20 cellular contexts compared by ENCODE assay signal in the genomic region with DNA sequence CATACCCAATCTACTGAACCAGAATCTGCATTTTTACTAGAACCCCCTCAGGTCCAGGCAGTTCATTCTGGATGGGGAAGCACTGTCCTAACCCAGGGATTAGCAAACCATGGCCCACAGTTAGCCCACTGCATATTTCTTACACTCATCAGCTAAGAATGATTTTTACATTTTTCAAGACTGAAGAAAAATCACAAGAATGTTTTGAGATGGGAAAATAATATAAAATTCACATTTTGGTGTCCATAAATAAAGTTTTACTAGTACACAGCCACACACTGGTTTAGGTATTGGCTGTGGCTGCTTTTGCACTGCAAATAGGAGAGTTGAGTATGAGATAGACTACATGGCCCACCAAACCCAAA. TPM values are rescaled to one million over a fixed set of nuclear protein-coding genes. Genes with fewer than 3 reads are reported as not detected.
A peak's percentile ranks its signal among the peaks of the same experiment; 100 is the strongest.
DNase-seq lines count a peak whose midpoint lies in the region; ATAC-seq, FAIRE-seq and TF ChIP-seq lines count a peak whose summit lies in the region.
"Had no signal": no experiment of that assay in that cellular context is flagged by ENCODE, and none has a peak within 500 bp of the region (broad histone marks: within the 10 kb centered on the region; RNA-seq: fewer than 3 reads in every experiment).

No MANE protein-coding gene starts in this region.

- H3K9ac ChIP-seq in HepG2 (ENCODE audit: insufficient read depth, low read depth, low read length): peak overlapping the region; percentile 69

- no peak for TF ChIP-seq EP300 in HepG2 (IDR thresholded peaks at IDR 0.05; ENCODE audit: low read depth in 2 of 2, low read length in 2 of 2)
- no peak for TF ChIP-seq EP300 in HepG2 (CRISPR knock-in tag; IDR thresholded peaks at IDR 0.05; ENCODE audit: borderline replicate concordance)

- peaks cover 33% of the 10 kb centered on the region for H3K79me2 ChIP-seq in HepG2 (ENCODE audit: insufficient read depth, low read length)

- no peak for FAIRE-seq in HepG2 (lab: Jason Lieb, UNC)
- no peak for FAIRE-seq in small intestine (lab: Jason Lieb, UNC)

- CTCF ChIA-PET in HepG2 (lab: Yijun Ruan, JAX; ENCODE audit: low intra/inter-chr PET ratio, low total read pairs): interaction anchor here (3.6 kb wide), 1 partner anchor 83 kb away, joined by 31 read pairs; no protein-coding TSS in a partner anchor

- intact Hi-C loops in HepG2 (cut with micrococcal nuclease; ENCODE audit: unreplicated experiment): loop anchor here (1.0 to 2.0 kb wide), 3 partner anchors 27 to 84 kb away; no protein-coding TSS in a partner anchor

- peak overlapping the region; percentile 89 for H3K27ac ChIP-seq in HepG2 (ENCODE audit: extremely low read length, insufficient read depth, low read length)
- H3K27ac ChIP-seq in small intestine (ENCODE audit: low read depth in 1 of 2, low read length in 1 of 2): peak overlapping the region; percentile 53 to 96

- POLR2A ChIA-PET in HepG2 (lab: Yijun Ruan, JAX): interaction anchor here (0.8 to 6.0 kb wide), 11 partner anchors 9 to 96 kb away, joined by 3 to 115 read pairs (median 4); no protein-coding TSS in a partner anchor

- TF ChIP-seq CTCF in cardiac fibroblast (IDR thresholded peaks at IDR 0.05; ENCODE audit: low read depth, low read length) (no peak), HepG2 (CRISPR knock-in tag; IDR thresholded peaks at IDR 0.05) (no peak)

- peak; percentile 14 for ATAC-seq in HepG2
- no peak for ATAC-seq in HG02870 (IDR thresholded peaks at IDR 0.05; ENCODE audit: unreplicated experiment)
- ATAC-seq: activated CD8-positive, alpha-beta T cell treated with anti-CD3 and anti-CD28 coated beads for 36 hours; esophagus mucosa; natural killer cell; PC-3; stimulated activated memory B cell treated with anti-CD40 and anti-IgM and Interleukin-4, amounts not matched to agents 10 μg/mL and 1 μg/mL and 100 μg/mL, for 72 hours had no signal

- H3K27me3 ChIP-seq in HepG2 (ENCODE audit: control insufficient read depth in 1 of 2, insufficient read depth in 2 of 2, low read length in 2 of 2) (no peaks in the 10 kb centered on the region), small intestine (ENCODE audit: control insufficient read depth in 2 of 2, insufficient read depth in 2 of 2, low read length in 2 of 2) (no peaks in the 10 kb centered on the region)
- H3K27me3 ChIP-seq: upper lobe of left lung had no signal

- no peak; a peak in 1 of 4 replicates for TF ChIP-seq POLR2A in HepG2 (IDR thresholded peaks at IDR 0.05; ENCODE audit: insufficient read depth in 1 of 2, low read depth in 2 of 2, low read length in 2 of 2)

- TF ChIP-seq RAD21 in HepG2 (CRISPR knock-in tag; IDR thresholded peaks at IDR 0.05): no peak

- BruUV-seq in HepG2 (replicated peaks; lab: Mats Ljungman, UMichigan): no TSS peak

- H4K20me1 ChIP-seq in HepG2 (ENCODE audit: insufficient read depth, low read length): no peaks in the 10 kb centered on the region

- H3K4me1 ChIP-seq in HepG2 (ENCODE audit: insufficient read depth, low read length): peaks cover 75% of the 10 kb centered on the region
- H3K4me1 ChIP-seq in small intestine (ENCODE audit: control insufficient read depth in 2 of 2, insufficient read depth in 1 of 2, low read depth in 1 of 2, low read length in 1 of 2): peaks cover 11 to 12% of the 10 kb centered on the region in 2 donors

- H2AFZ ChIP-seq in HepG2 (ENCODE audit: low read length): no peak overlapping the region

- peak overlapping the region; percentile 92 for H3K4me2 ChIP-seq in HepG2 (ENCODE audit: low read depth, low read length)

- H3K9me3 ChIP-seq in HepG2 (ENCODE audit: low read length) (no peaks in the 10 kb centered on the region), small intestine (ENCODE audit: control insufficient read depth, low read depth) (no peaks in the 10 kb centered on the region)
- H3K9me3 ChIP-seq: upper lobe of left lung had no signal

- in situ Hi-C loops in HepG2 (cut with HindIII; ENCODE audit: extremely low pct_ligation_motif_present, low pct_unique_long_range_greater_than_20kb): loop anchor here (5.0 kb wide), 2 partner anchors 39 to 79 kb away; no protein-coding TSS in a partner anchor
- in situ Hi-C loops in G401 (cut with HindIII; ENCODE audit: low sequenced_read_pairs): no loop called here

- DNase-seq in EL (peak; percentile 60), cardiac fibroblast (ENCODE audit: low read depth in 2 of 2) (peak; percentile 31), HepG2 (ENCODE audit: low spot score) (no peak), small intestine (no peak), NCI-H510A (lab: John Stamatoyannopoulos, UW) (no peak), G401 (ENCODE audit: low spot score) (no peak)
- no peak for DNase-seq in central memory CD4-positive, alpha-beta T cell
- DNase-seq: activated CD8-positive, alpha-beta T cell treated with anti-CD3 and anti-CD28 coated beads for 36 hours; activated naive CD4-positive, alpha-beta T cell treated with anti-CD3 and anti-CD28 coated beads, Interleukin-2, amount 10 ng/mL, durations not matched to agents 7 days and 5 days; activated T-cell treated with anti-CD3 and anti-CD28 coated beads, Interleukin-2, amount 50 U/mL, for 24 hours; COR-L47; natural killer cell; NCI-H1436; NCI-H748 treated with DMSO at 0.1 percent for 48 hours; PC-3; stimulated activated CD4-positive, alpha-beta T cell treated with anti-CD3 and anti-CD28 coated beads, Interleukin-15, amount 100 ng/mL, for 24 hours; upper lobe of left lung had no signal

- H3K4me3 ChIP-seq in cardiac fibroblast (replicated peaks in 1 of 2; ENCODE audit: low read depth in 2 of 2, low read length in 2 of 2) (no peak overlapping the region), HepG2 (replicated peaks in 1 of 3; ENCODE audit: insufficient read depth in 1 of 3, low read depth in 2 of 3, low read length in 3 of 3) (peak overlapping the region; percentile 59 to 73 (median 60); a peak in 5 of 6 replicates), small intestine (ENCODE audit: low read depth in 1 of 2, low read length in 2 of 2) (no peak overlapping the region)
- H3K4me3 ChIP-seq: upper lobe of left lung had no signal

- no peaks in the 10 kb centered on the region for H3K36me3 ChIP-seq in HepG2 (replicated peaks in 1 of 2; ENCODE audit: control insufficient read depth in 1 of 2, insufficient read depth in 2 of 2, low read length in 2 of 2)
- H3K36me3 ChIP-seq in small intestine (ENCODE audit: control insufficient read depth in 2 of 2, insufficient read depth in 2 of 2, low read length in 2 of 2): no peaks in the 10 kb centered on the region
- H3K36me3 ChIP-seq: upper lobe of left lung had no signal

TF ChIP-seq in HepG2, 621 proteins besides CTCF, POLR2A, EP300 and RAD21 (continues in another document):
- TF ChIP-seq ZNF562 (CRISPR knock-in tag; IDR thresholded peaks at IDR 0.05; ENCODE audit: borderline replicate concordance) (no peak), ZNF746 (CRISPR knock-in tag; IDR thresholded peaks at IDR 0.05) (0 out of 2 replicates have a peak, but pooled peaks have one; percentile 13), KLF6 (CRISPR knock-in tag; IDR thresholded peaks at IDR 0.05) (no peak)
- TF ChIP-seq, protein P1, sequence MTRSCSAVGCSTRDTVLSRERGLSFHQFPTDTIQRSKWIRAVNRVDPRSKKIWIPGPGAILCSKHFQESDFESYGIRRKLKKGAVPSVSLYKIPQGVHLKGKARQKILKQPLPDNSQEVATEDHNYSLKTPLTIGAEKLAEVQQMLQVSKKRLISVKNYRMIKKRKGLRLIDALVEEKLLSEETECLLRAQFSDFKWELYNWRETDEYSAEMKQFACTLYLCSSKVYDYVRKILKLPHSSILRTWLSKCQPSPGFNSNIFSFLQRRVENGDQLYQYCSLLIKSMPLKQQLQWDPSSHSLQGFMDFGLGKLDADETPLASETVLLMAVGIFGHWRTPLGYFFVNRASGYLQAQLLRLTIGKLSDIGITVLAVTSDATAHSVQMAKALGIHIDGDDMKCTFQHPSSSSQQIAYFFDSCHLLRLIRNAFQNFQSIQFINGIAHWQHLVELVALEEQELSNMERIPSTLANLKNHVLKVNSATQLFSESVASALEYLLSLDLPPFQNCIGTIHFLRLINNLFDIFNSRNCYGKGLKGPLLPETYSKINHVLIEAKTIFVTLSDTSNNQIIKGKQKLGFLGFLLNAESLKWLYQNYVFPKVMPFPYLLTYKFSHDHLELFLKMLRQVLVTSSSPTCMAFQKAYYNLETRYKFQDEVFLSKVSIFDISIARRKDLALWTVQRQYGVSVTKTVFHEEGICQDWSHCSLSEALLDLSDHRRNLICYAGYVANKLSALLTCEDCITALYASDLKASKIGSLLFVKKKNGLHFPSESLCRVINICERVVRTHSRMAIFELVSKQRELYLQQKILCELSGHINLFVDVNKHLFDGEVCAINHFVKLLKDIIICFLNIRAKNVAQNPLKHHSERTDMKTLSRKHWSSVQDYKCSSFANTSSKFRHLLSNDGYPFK (CRISPR knock-in tag; IDR thresholded peaks at IDR 0.05; ENCODE audit: borderline replicate concordance): 0 out of 2 replicates have a peak, but pooled peaks have one; percentile 4

RNA-seq across cellular contexts. Expression of a gene that starts 59.4 kb away (rescaled TPM):
- total RNA-seq in HepG2 (2016; rRNA removed; fragmentation: Illumina TruSeq; extraction: Trizol): 15.0 and 15.8 TPM in 2 replicates
- total RNA-seq in HepG2 (2016; cell fraction: cytosol; rRNA removed; fragmentation: Illumina TruSeq; extraction: Trizol; ENCODE audit: low read depth): 10.1 and 10.8 TPM in 2 replicates
- total RNA-seq in HepG2 (2016; cell fraction: insoluble cytoplasmic fraction; rRNA removed; fragmentation: Illumina TruSeq; extraction: Trizol): 15.1 and 19.3 TPM in 2 replicates
- 9.3 and 12.0 TPM in 2 replicates for total RNA-seq in HepG2 (2016; cell fraction: membrane; rRNA removed; fragmentation: Illumina TruSeq; extraction: Trizol)
- 22.7 and 24.0 TPM in 2 replicates for total RNA-seq in HepG2 (2016; cell fraction: nucleus; rRNA removed; fragmentation: Illumina TruSeq; extraction: Trizol)
- polyA plus RNA-seq in HepG2 (2011; rRNA removed): 41.6 and 52.5 TPM in 2 replicates
- 21.9 and 27.8 TPM in 2 replicates for polyA plus RNA-seq in HepG2 (2011; cell fraction: cytosol; rRNA removed)
- polyA plus RNA-seq in HepG2 (2011; cell fraction: nucleus; rRNA removed): 94.0 and 96.1 TPM in 2 replicates
- polyA plus RNA-seq in HepG2 (2012): 27.5 and 36.7 TPM in 2 replicates
- polyA plus RNA-seq in HepG2 (2016; cell fraction: cytosol; fragmentation: Illumina TruSeq; extraction: Trizol; ENCODE audit: low read depth): 2.4 and 2.9 TPM in 2 replicates
- polyA plus RNA-seq in HepG2 (2016; cell fraction: insoluble cytoplasmic fraction; fragmentation: Illumina TruSeq; extraction: Trizol; ENCODE audit: low read depth): 9.9 and 13.6 TPM in 2 replicates
- 4.7 and 5.9 TPM in 2 replicates for polyA plus RNA-seq in HepG2 (2016; cell fraction: membrane; fragmentation: Illumina TruSeq; extraction: Trizol; ENCODE audit: low read depth)
- 17.2 and 18.8 TPM in 2 replicates for polyA plus RNA-seq in HepG2 (2016; cell fraction: nucleus; fragmentation: Illumina TruSeq; extraction: Trizol; ENCODE audit: insufficient read depth, low read depth)
- 32.4 and 88.1 TPM in 2 replicates for polyA minus RNA-seq in HepG2 (2011; rRNA and poly(A)+ RNA removed; ENCODE audit: low replicate concordance)
- polyA minus RNA-seq in HepG2 (2011; cell fraction: cytosol; rRNA and poly(A)+ RNA removed): 34.5 and 36.9 TPM in 2 replicates
- polyA minus RNA-seq in HepG2 (2011; cell fraction: nucleus; rRNA and poly(A)+ RNA removed): 174 and 179 TPM in 2 replicates
- 10 to 100 TPM; 26.5 to 67.3 (median 57.6) TPM for polyA plus RNA-seq in small intestine
- total RNA-seq in G401 (2014; rRNA removed; shearing (Covaris generic)): 12.4 and 24.2 TPM in 2 replicates

Comparison
In these comparisons a context has a peak if more than half of its experiments do, and no peak if none do; other contexts are left out.
1. DNase-seq: peak in EL (single experiment) and cardiac fibroblast (2 of 2); none in HepG2 (single experiment), small intestine (single experiment), NCI-H510A (single experiment), central memory CD4-positive, alpha-beta T cell (single experiment) and G401 (single experiment).
2. H3K4me3 ChIP-seq: peak in HepG2 (3 of 3); none in cardiac fibroblast (0 of 2) and small intestine (0 of 2).